1 cellular context compared by ENCODE assay signal in the genomic region with DNA sequence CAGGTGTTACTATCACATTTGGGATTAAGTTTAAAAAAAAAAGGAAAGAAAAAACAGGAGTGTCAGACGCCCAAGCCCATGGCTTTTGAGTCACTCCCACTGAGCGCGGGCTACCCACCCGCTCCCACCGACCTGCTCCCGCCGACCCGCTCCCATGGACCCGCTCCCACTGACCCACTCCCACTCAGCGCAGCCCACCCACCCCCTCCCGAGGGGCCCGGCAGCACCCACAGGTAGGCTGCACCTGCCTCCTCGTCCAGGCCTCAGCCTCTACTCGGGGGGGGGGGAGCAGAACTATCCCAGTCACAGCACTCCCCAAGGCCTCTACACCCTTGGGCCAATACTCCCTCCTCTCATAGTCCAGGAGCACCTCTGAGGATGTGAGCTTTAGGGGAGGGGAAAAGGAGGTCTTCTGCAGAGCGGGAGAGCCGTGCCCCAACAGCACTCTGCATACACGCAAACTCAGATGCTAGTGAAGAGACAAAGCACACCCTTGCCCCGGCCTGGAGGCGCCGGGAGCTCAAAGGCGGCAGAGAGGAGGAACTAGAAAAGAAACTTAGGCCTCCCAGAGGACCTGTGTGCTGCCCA.
TF ChIP-seq lines count a peak whose summit lies in the region.

No MANE protein-coding gene starts in this region.

TF ChIP-seq in K562, 482 proteins besides CTCF, POLR2A, EP300 and RAD21:
- TF ChIP-seq ARHGAP35 (IDR thresholded peaks at IDR 0.05; ENCODE audit: partially characterized antibody): no peak
- TF ChIP-seq ZNF253 (CRISPR knock-in tag; conservative IDR thresholded peaks at IDR 0.05): no peak
- no peak for TF ChIP-seq ZNF76 (CRISPR knock-in tag; IDR thresholded peaks at IDR 0.05; ENCODE audit: borderline replicate concordance)
- TF ChIP-seq RNF2 (IDR thresholded peaks at IDR 0.05): no peak
- no peak for TF ChIP-seq RFX1 (IDR thresholded peaks at IDR 0.05)
- no peak for TF ChIP-seq STAT5B (CRISPR knock-in tag; IDR thresholded peaks at IDR 0.05)
- no peak for TF ChIP-seq SLC30A9 (CRISPR knock-in tag; IDR thresholded peaks at IDR 0.05)
- no peak for TF ChIP-seq MAFG (tag; conservative IDR thresholded peaks at IDR 0.05)
- TF ChIP-seq, protein P1, sequence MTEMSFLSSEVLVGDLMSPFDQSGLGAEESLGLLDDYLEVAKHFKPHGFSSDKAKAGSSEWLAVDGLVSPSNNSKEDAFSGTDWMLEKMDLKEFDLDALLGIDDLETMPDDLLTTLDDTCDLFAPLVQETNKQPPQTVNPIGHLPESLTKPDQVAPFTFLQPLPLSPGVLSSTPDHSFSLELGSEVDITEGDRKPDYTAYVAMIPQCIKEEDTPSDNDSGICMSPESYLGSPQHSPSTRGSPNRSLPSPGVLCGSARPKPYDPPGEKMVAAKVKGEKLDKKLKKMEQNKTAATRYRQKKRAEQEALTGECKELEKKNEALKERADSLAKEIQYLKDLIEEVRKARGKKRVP (CRISPR knock-in tag; IDR thresholded peaks at IDR 0.05): no peak
- no peak for TF ChIP-seq PML (IDR thresholded peaks at IDR 0.05; ENCODE audit: low read length)
- no peak for TF ChIP-seq U2AF2 (optimal IDR thresholded peaks at IDR 0.05; ENCODE audit: low read depth, low read length)
- no peak for TF ChIP-seq RUNX1 (IDR thresholded peaks at IDR 0.05; ENCODE audit: low read depth)
- no peak for TF ChIP-seq NUFIP1 (IDR thresholded peaks at IDR 0.05; ENCODE audit: partially characterized antibody)
- TF ChIP-seq CHD1 (IDR thresholded peaks at IDR 0.05; ENCODE audit: low read length): no peak
- no peak for TF ChIP-seq HMG20A (CRISPR knock-in tag; conservative IDR thresholded peaks at IDR 0.05)
- TF ChIP-seq, protein P2, sequence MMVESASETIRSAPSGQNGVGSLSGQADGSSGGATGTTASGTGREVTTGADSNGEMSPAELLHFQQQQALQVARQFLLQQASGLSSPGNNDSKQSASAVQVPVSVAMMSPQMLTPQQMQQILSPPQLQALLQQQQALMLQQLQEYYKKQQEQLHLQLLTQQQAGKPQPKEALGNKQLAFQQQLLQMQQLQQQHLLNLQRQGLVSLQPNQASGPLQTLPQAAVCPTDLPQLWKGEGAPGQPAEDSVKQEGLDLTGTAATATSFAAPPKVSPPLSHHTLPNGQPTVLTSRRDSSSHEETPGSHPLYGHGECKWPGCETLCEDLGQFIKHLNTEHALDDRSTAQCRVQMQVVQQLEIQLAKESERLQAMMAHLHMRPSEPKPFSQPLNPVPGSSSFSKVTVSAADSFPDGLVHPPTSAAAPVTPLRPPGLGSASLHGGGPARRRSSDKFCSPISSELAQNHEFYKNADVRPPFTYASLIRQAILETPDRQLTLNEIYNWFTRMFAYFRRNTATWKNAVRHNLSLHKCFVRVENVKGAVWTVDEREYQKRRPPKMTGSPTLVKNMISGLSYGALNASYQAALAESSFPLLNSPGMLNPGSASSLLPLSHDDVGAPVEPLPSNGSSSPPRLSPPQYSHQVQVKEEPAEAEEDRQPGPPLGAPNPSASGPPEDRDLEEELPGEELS (CRISPR knock-in tag; IDR thresholded peaks at IDR 0.05; ENCODE audit: borderline replicate concordance): no peak
- no peak for TF ChIP-seq SIRT6 (IDR thresholded peaks at IDR 0.05; ENCODE audit: low read depth, low read length)
- no peak for TF ChIP-seq ELF1 (tag; IDR thresholded peaks at IDR 0.05)
- no peak for TF ChIP-seq MAZ (CRISPR knock-in tag; conservative IDR thresholded peaks at IDR 0.05 in 1 of 2, IDR thresholded peaks at IDR 0.05 in 1 of 2)
